Comparison of ENCODE assay signal across 9 cellular contexts in genomic region chr18:48607049-48607984, GRCh38.
DNase-seq lines count a peak whose midpoint lies in the region; ATAC-seq lines count a peak whose summit lies in the region.
"Had no signal": no experiment of that assay in that cellular context is flagged by ENCODE, and none has a peak within 500 bp of the region (broad histone marks: within the 10 kb centered on the region; RNA-seq: fewer than 3 reads in every experiment).

No MANE protein-coding gene starts in this region.

- ATAC-seq in esophagus mucosa (no peak), GM19023 (IDR thresholded peaks at IDR 0.05; ENCODE audit: unreplicated experiment) (no peak)
- no peak for ATAC-seq in activated CD4-positive, CD25-positive, alpha-beta regulatory T cell treated with anti-CD3 and anti-CD28 coated beads, Interleukin-2, amount 50 U/mL, for 24 hours

- DNase-seq in DMS79 (lab: John Stamatoyannopoulos, UW) (peak; percentile 62), NCI-H226 (peak; percentile 81), fibroblast of peridontal ligament (ENCODE audit: extremely low read depth) (peak; percentile 93), non-pigmented ciliary epithelial cell (ENCODE audit: low read depth) (peak; percentile 59), NCI-H2107 (lab: John Stamatoyannopoulos, UW) (no peak)
- DNase-seq: DMS 273 treated with DMSO at 0.1 percent for 48 hours had no signal
